In the genomic region with DNA sequence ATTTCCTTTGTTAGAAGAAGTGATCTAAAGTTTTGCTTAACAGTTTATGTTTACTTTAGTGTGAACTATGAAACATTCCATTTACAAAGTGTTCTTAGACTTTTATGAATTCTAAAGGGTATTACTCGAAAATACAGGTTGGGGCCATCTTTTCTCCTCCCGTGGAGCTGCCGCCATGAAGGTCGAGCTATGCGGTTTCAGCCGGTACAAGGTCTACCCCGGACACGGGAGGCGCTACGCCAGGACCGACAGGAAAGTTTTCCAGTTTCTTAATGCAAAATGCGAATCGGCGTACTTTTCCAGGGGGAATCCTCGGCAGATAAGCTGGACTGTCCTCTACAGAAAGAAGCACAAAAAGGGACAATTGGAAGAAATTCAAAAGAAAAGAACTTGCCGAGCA, we compare ENCODE assay signal across 25 cellular contexts.
"Had no signal": no experiment of that assay in that cellular context is flagged by ENCODE, and none has a peak within 500 bp of the region (broad histone marks: within the 10 kb centered on the region; RNA-seq: fewer than 3 reads in every experiment).

No MANE protein-coding gene starts in this region.

- DNase-seq: hippocampal formation; left colon; lower lobe of right lung; mammary epithelial cell; mesenchymal stem cell; naive thymus-derived CD8-positive, alpha-beta T cell; nucleus accumbens; pancreas; retina; right cardiac atrium; sigmoid colon; small intestine; spleen; stimulated activated CD4-positive, alpha-beta T cell treated with anti-CD3 and anti-CD28 coated beads, Interleukin-4, amount 100 ng/mL, for 24 hours; stimulated activated naive CD4-positive, alpha-beta T cell; uterus had no signal

- H3K27me3 Mint-ChIP-seq: naive thymus-derived CD8-positive, alpha-beta T cell; stimulated activated naive CD8-positive, alpha-beta T cell treated with anti-CD3 and anti-CD28 coated beads, Interleukin-15, Interleukin-2, amounts not matched to agents 100 ng/mL and 50 ng/mL, for 24 hours; type B pancreatic cell had no signal

- H3K4me1 ChIP-seq: lower lobe of right lung, prostate gland, suprapubic skin, uterus had no signal

- FAIRE-seq: keratinocyte, pancreas, small intestine had no signal

- H3K36me3 Mint-ChIP-seq: stimulated activated effector memory CD8-positive, alpha-beta T cell treated with anti-CD3 and anti-CD28 coated beads, Interleukin-12 subunit alpha, Interleukin-12 subunit beta, amount 100 ng/mL, for 72 hours; type B pancreatic cell had no signal

- H3K27ac ChIP-seq: left lung, lower lobe of right lung, pancreas, prostate gland, sigmoid colon, spleen, suprapubic skin, tibial nerve, uterus had no signal

- H3K4me3 Mint-ChIP-seq: naive thymus-derived CD8-positive, alpha-beta T cell; nephron; stimulated activated effector memory CD8-positive, alpha-beta T cell treated with anti-CD3 and anti-CD28 coated beads, Interleukin-12 subunit alpha, Interleukin-12 subunit beta, amount 100 ng/mL, for 72 hours; stimulated activated naive CD8-positive, alpha-beta T cell treated with anti-CD3 and anti-CD28 coated beads, Interleukin-15, Interleukin-2, amounts not matched to agents 100 ng/mL and 50 ng/mL, for 24 hours; type B pancreatic cell had no signal

- H3K27ac Mint-ChIP-seq: naive thymus-derived CD8-positive, alpha-beta T cell; nephron; stimulated activated effector memory CD8-positive, alpha-beta T cell treated with anti-CD3 and anti-CD28 coated beads, Interleukin-12 subunit alpha, Interleukin-12 subunit beta, amount 100 ng/mL, for 72 hours; stimulated activated naive CD8-positive, alpha-beta T cell treated with anti-CD3 and anti-CD28 coated beads, Interleukin-15, Interleukin-2, amounts not matched to agents 100 ng/mL and 50 ng/mL, for 24 hours; type B pancreatic cell had no signal

- H3K4me3 ChIP-seq: left lung, lower lobe of right lung, pancreas, prostate gland, sigmoid colon, spleen, suprapubic skin, tibial nerve, uterus had no signal

- H3K4me1 Mint-ChIP-seq: nephron had no signal

- ATAC-seq: left colon; left lung; lower lobe of right lung; naive thymus-derived CD8-positive, alpha-beta T cell; pancreas; right cardiac atrium; stimulated activated effector memory CD8-positive, alpha-beta T cell treated with anti-CD3 and anti-CD28 coated beads, Interleukin-12 subunit alpha, Interleukin-12 subunit beta, amount 100 ng/mL, for 72 hours had no signal

- H3K9me3 ChIP-seq: left lung, lower lobe of right lung, pancreas, prostate gland, sigmoid colon, spleen, suprapubic skin, tibial nerve, uterus had no signal

- H3K36me3 ChIP-seq: left lung, lower lobe of right lung, pancreas, prostate gland, sigmoid colon, suprapubic skin, tibial nerve, uterus had no signal

- H3K9me3 Mint-ChIP-seq: nephron; stimulated activated effector memory CD8-positive, alpha-beta T cell treated with anti-CD3 and anti-CD28 coated beads, Interleukin-12 subunit alpha, Interleukin-12 subunit beta, amount 100 ng/mL, for 72 hours had no signal

- H3K27me3 ChIP-seq: left lung, pancreas, sigmoid colon, spleen, suprapubic skin, tibial nerve, uterus had no signal
